In the genomic region with DNA sequence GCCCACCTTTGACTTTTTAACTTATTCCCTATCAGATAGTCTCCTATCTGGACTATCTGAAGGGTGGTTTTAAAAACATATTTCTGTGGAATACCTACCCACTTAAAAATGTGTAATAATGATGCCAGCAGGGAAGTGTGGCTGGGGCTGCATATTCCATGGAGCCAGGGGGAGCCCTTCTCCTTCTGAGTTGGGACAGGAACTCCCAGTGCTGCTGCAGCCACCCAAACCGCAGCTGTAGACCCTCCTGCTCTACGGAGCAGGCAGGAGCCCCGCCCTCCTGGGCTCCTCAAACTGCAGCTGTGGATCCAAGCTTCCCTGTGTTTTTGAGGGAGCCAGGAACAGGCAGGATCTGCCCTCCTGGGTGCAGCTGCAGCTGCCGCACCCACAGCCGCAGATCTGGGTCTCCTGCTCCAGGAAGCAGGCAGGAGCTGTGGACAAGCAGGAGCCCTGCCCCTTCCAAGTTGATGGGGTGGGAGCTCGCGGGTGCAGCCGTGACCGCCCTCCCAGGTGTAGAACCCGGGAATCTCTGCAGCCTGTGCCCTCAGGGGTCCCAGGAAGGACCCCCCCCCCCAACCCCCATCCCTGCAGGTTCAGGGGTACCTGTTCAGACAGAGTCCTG, we compare ENCODE assay signal across 25 cellular contexts. TPM values are rescaled to one million over a fixed set of nuclear protein-coding genes. Genes with fewer than 3 reads are reported as not detected.
DNase-seq lines count a peak whose midpoint lies in the region; ATAC-seq and TF ChIP-seq lines count a peak whose summit lies in the region.
"Had no signal": no experiment of that assay in that cellular context is flagged by ENCODE, and none has a peak within 500 bp of the region (broad histone marks: within the 10 kb centered on the region; RNA-seq: fewer than 3 reads in every experiment).

No MANE protein-coding gene starts in this region.

- no peaks in the 10 kb centered on the region for H3K4me1 ChIP-seq in neuronal stem cell (ENCODE audit: control insufficient read depth in 2 of 2, insufficient read depth in 1 of 2, low read depth in 1 of 2, low read length in 2 of 2)
- H3K4me1 ChIP-seq: ascending aorta, BLaER1, spleen had no signal

- H2BK120ac ChIP-seq in neuronal stem cell (ENCODE audit: low read depth, low read length) = no peak overlapping the region

- WGBS in neuronal stem cell (ENCODE audit: extremely low coverage in 2 of 2, insufficient read length in 2 of 2, insufficient replicate concordance in 1 of 2), 2 donors = no CpG with 5 or more reads among the region's 10 CpGs

- DNase-seq in NCI-H1694 treated with DMSO at 0.1 percent for 48 hours (lab: John Stamatoyannopoulos, UW) = peak; percentile 4
- DNase-seq in NCI-H1694 (lab: John Stamatoyannopoulos, UW) = no peak
- peak; percentile 5 for DNase-seq in NCI-H2171 (lab: John Stamatoyannopoulos, UW)
- no peak for DNase-seq in fibroblast of mammary gland (ENCODE audit: low read depth)
- no peak for DNase-seq in neuronal stem cell (ENCODE audit: low spot score)
- no peak for DNase-seq in GM19240 (ENCODE audit: insufficient read length, low spot score)
- no peak for DNase-seq in OCI-M2 (lab: John Stamatoyannopoulos, UW; ENCODE audit: unreplicated experiment)
- DNase-seq: 8988T; activated naive CD4-positive, alpha-beta T cell treated with anti-CD3 and anti-CD28 coated beads for 36 hours; activated T-cell treated with anti-CD3 and anti-CD28 coated beads, Interleukin-2, amount 50 U/mL, for 4 hours; Calu3; cerebellar nuclear complex; effector CD4-positive, alpha-beta T cell; GOT3; NCI-H1930; NCI-H345; spleen; stimulated activated CD4-positive, alpha-beta T cell treated with anti-CD3 and anti-CD28 coated beads, Interleukin-4, amount 100 ng/mL, for 24 hours had no signal

- no peak overlapping the region for H3K4me2 ChIP-seq in neuronal stem cell (ENCODE audit: insufficient read depth, low read length, poor library complexity, severe bottlenecking)
- H3K4me2 ChIP-seq: BLaER1, KMS-11 had no signal

- ATAC-seq in GM18498 (IDR thresholded peaks at IDR 0.05; ENCODE audit: unreplicated experiment) = no peak
- ATAC-seq: activated T-cell treated with anti-CD3 and anti-CD28 coated beads, Interleukin-2, amount 50 U/mL, for 4 hours; esophagus mucosa had no signal

- TF ChIP-seq CTCF in fibroblast of mammary gland (conservative IDR thresholded peaks at IDR 0.05; ENCODE audit: control insufficient read depth, insufficient read depth, low read depth, low read length) = peak; percentile 4

- no peak overlapping the region for H3K18ac ChIP-seq in neuronal stem cell (ENCODE audit: low read length)

- no peak overlapping the region for H2AFZ ChIP-seq in neuronal stem cell (ENCODE audit: low read length)

- H4K8ac ChIP-seq in neuronal stem cell (ENCODE audit: low read depth, low read length) = no peak overlapping the region

- H2BK12ac ChIP-seq in neuronal stem cell (ENCODE audit: low read length) = no peak overlapping the region

- no peak overlapping the region for H3K4ac ChIP-seq in neuronal stem cell (ENCODE audit: low read length)

- H3K14ac ChIP-seq in neuronal stem cell (ENCODE audit: low read length) = no peak overlapping the region

- H3K27ac ChIP-seq in neuronal stem cell (replicated peaks; ENCODE audit: low read length) = no peak overlapping the region
- H3K27ac ChIP-seq: ascending aorta, BLaER1, KMS-11, neutrophil, RWPE1, spleen had no signal

- H3K36me3 ChIP-seq in neuronal stem cell (replicated peaks in 1 of 2; ENCODE audit: control insufficient read depth in 2 of 2, insufficient read depth in 2 of 2, low read length in 2 of 2) = no peaks in the 10 kb centered on the region
- H3K36me3 ChIP-seq: ascending aorta had no signal

- no peak overlapping the region for H2BK5ac ChIP-seq in neuronal stem cell (ENCODE audit: low read length)

- H2AK5ac ChIP-seq in neuronal stem cell (ENCODE audit: low read depth, low read length) = peak overlapping the region; percentile 36

- peak overlapping the region; percentile 73 for H3K23ac ChIP-seq in neuronal stem cell (ENCODE audit: low read depth, low read length, poor library complexity)

- H3K9me3 ChIP-seq in neuronal stem cell (replicated peaks in 1 of 2; ENCODE audit: control insufficient read depth in 2 of 2, insufficient read depth in 1 of 2, low read depth in 1 of 2, low read length in 2 of 2) = no peaks in the 10 kb centered on the region
- H3K9me3 ChIP-seq: ascending aorta, BLaER1, neutrophil, spleen had no signal

- no peak overlapping the region for H3K4me3 ChIP-seq in fibroblast of mammary gland (ENCODE audit: control insufficient read depth, low read depth, low read length)
- H3K4me3 ChIP-seq in neuronal stem cell (ENCODE audit: low read length in 2 of 2) = peak overlapping the region in 1 of 2 donors; percentile 40
- H3K4me3 ChIP-seq: ascending aorta, BLaER1, spleen had no signal

- no peaks in the 10 kb centered on the region for H3K79me1 ChIP-seq in neuronal stem cell (ENCODE audit: low read depth, low read length)

- no peak overlapping the region for H4K91ac ChIP-seq in neuronal stem cell (ENCODE audit: low read depth, low read length, poor library complexity)

- no peak overlapping the region for H2BK15ac ChIP-seq in neuronal stem cell (ENCODE audit: low read length)

- no peak overlapping the region for H3K9ac ChIP-seq in neuronal stem cell (ENCODE audit: low read depth, low read length, poor library complexity)
- H3K9ac ChIP-seq: BLaER1, KMS-11 had no signal

- H3K27me3 ChIP-seq in neuronal stem cell (ENCODE audit: control insufficient read depth in 3 of 3, insufficient read depth in 3 of 3, low read depth in 1 of 3, low read length in 3 of 3) = no peaks in the 10 kb centered on the region
- H3K27me3 ChIP-seq: ascending aorta, BLaER1, neutrophil, spleen had no signal

RNA-seq across cellular contexts. Expression of a gene that starts 57.8 kb away (rescaled TPM):
- 4.1 TPM for polyA plus RNA-seq in neuronal stem cell (2013, experiment 1 of 2)
- 4.5 TPM for polyA plus RNA-seq in neuronal stem cell (2013, experiment 2 of 2)

Comparison
In these comparisons a context has a peak if more than half of its experiments do, and no peak if none do; other contexts are left out.
1. DNase-seq: peak in NCI-H1694 treated with DMSO at 0.1 percent for 48 hours (single experiment) and NCI-H2171 (single experiment); none in NCI-H1694 (single experiment), fibroblast of mammary gland (single experiment), neuronal stem cell (single experiment), GM19240 (single experiment) and OCI-M2 (single experiment).